1 cellular context compared by ENCODE assay signal in genomic region chr11:61922539-61922938, GRCh38.
TF ChIP-seq lines count a peak whose summit lies in the region.

No MANE protein-coding gene starts in this region.

TF ChIP-seq in IMR-90, 13 proteins besides CTCF, POLR2A, EP300 and RAD21:
- TF ChIP-seq BHLHE40 (IDR thresholded peaks at IDR 0.05; ENCODE audit: low read depth, low read length) (no peak), NFE2L2 (IDR thresholded peaks at IDR 0.05; ENCODE audit: low read depth, low read length) (no peak), MAFK (IDR thresholded peaks at IDR 0.05; ENCODE audit: low read depth, low read length) (no peak), CHD1 (IDR thresholded peaks at IDR 0.05; ENCODE audit: low read depth, low read length) (no peak), ELK1 (IDR thresholded peaks at IDR 0.05; ENCODE audit: borderline replicate concordance, low read depth, low read length) (no peak), RCOR1 (IDR thresholded peaks at IDR 0.05; ENCODE audit: insufficient replicate concordance, low read length) (no peak), MXI1 (IDR thresholded peaks at IDR 0.05; ENCODE audit: borderline replicate concordance, low read depth, low read length) (no peak), CEBPB (IDR thresholded peaks at IDR 0.05; ENCODE audit: low read depth, low read length) (no peak), FOS (IDR thresholded peaks at IDR 0.05; ENCODE audit: low read depth, low read length) (no peak)
